Comparison of ENCODE assay signal across 11 cellular contexts in genomic region chr7:106282852-106283251, GRCh38. TPM values are rescaled to one million over a fixed set of nuclear protein-coding genes. Genes with fewer than 3 reads are reported as not detected.
DNase-seq lines count a peak whose midpoint lies in the region; ATAC-seq and TF ChIP-seq lines count a peak whose summit lies in the region.
"Had no signal": no experiment of that assay in that cellular context is flagged by ENCODE, and none has a peak within 500 bp of the region (broad histone marks: within the 10 kb centered on the region; RNA-seq: fewer than 3 reads in every experiment).

No MANE protein-coding gene starts in this region.

- peaks cover 48% of the 10 kb centered on the region for H3K36me3 Mint-ChIP-seq in activated naive CD4-positive, alpha-beta T cell treated with anti-CD3 and anti-CD28 coated beads, Interleukin-2, amount 50 U/mL, for 24 hours
- peaks cover 18% of the 10 kb centered on the region for H3K36me3 Mint-ChIP-seq in activated B cell treated with CpG ODN at 0.5 μM for 24 hours (ENCODE audit: low read depth)
- H3K36me3 Mint-ChIP-seq in glutamatergic neuron (ENCODE audit: unreplicated experiment) = no peaks in the 10 kb centered on the region

- H3K27me3 Mint-ChIP-seq in activated naive CD4-positive, alpha-beta T cell treated with anti-CD3 and anti-CD28 coated beads, Interleukin-2, amount 50 U/mL, for 24 hours = no peaks in the 10 kb centered on the region
- H3K27me3 Mint-ChIP-seq in activated B cell treated with CpG ODN at 0.5 μM for 24 hours (no peaks in the 10 kb centered on the region), glutamatergic neuron (ENCODE audit: unreplicated experiment) (peaks cover 11% of the 10 kb centered on the region)

- TF ChIP-seq EP300 in transverse colon (IDR thresholded peaks at IDR 0.05; ENCODE audit: low read depth) = no peak

- peaks cover 0 to 65% (median 38%) of the 10 kb centered on the region in 4 donors for H3K4me1 ChIP-seq in transverse colon
- H3K4me1 ChIP-seq: parathyroid adenoma had no signal

- peaks cover 28% of the 10 kb centered on the region for H3K4me1 Mint-ChIP-seq in activated naive CD4-positive, alpha-beta T cell treated with anti-CD3 and anti-CD28 coated beads, Interleukin-2, amount 50 U/mL, for 24 hours
- peaks cover 45% of the 10 kb centered on the region for H3K4me1 Mint-ChIP-seq in activated B cell treated with CpG ODN at 0.5 μM for 24 hours
- peaks cover 28% of the 10 kb centered on the region for H3K4me1 Mint-ChIP-seq in glutamatergic neuron (ENCODE audit: low read depth, unreplicated experiment)

- CTCF ChIA-PET in activated B cell treated with CpG ODN at 0.5 μM for 24 hours (lab: Charles Lee) = no interaction called here

- POLR2A ChIA-PET in activated B cell treated with CpG ODN at 0.5 μM for 24 hours (lab: Charles Lee) = no interaction called here

- intact Hi-C loops in activated B cell treated with CpG ODN at 0.5 μM for 24 hours (cut with micrococcal nuclease) = loop anchor here (10.0 kb wide), 4 partner anchors 582 to 1338 kb away; partner anchors contain the start of genes PIK3CG and PRKAR2B
- intact Hi-C loops in transverse colon (cut with DNase I; ENCODE audit: low total_unique reads) = no loop called here

- in situ Hi-C loops in transverse colon (cut with MboI; ENCODE audit: low pct_ligation_motif_present in 1 of 4, low pct_unique_long_range_greater_than_20kb in 1 of 4, low sequenced_read_pairs in 3 of 4) = no loop called here

- H3K9me3 ChIP-seq in transverse colon = no peaks in the 10 kb centered on the region

- H3K27me3 ChIP-seq in transverse colon = no peaks in the 10 kb centered on the region

- 36 to 56% methylated on average over 3 of the region's 3 CpGs for WGBS in transverse colon (ENCODE audit: low coverage in 1 of 2), 2 donors

- no peak for TF ChIP-seq POLR2A in transverse colon (IDR thresholded peaks at IDR 0.05)

- no peaks in the 10 kb centered on the region for H3K36me3 ChIP-seq in transverse colon

- ATAC-seq in activated B cell treated with CpG ODN at 0.5 μM for 24 hours (ENCODE audit: low read depth) = no peak

- peak overlapping the region in 2 of 4 donors; percentile 89 to 98 for H3K4me3 ChIP-seq in transverse colon

- H3K27ac Mint-ChIP-seq in activated naive CD4-positive, alpha-beta T cell treated with anti-CD3 and anti-CD28 coated beads, Interleukin-2, amount 50 U/mL, for 24 hours = peak overlapping the region; percentile 90
- H3K27ac Mint-ChIP-seq in activated B cell treated with CpG ODN at 0.5 μM for 24 hours (no peak overlapping the region), glutamatergic neuron (ENCODE audit: unreplicated experiment) (no peak overlapping the region)

- no peak for DNase-seq in activated naive CD4-positive, alpha-beta T cell treated with Interleukin-2 at 50 U/mL for 16 hours
- DNase-seq in activated B cell treated with CpG ODN at 0.5 μM for 24 hours (no peak), glutamatergic neuron (no peak), transverse colon (no peak), A172 (ENCODE audit: low spot score) (no peak), GM03348 (ENCODE audit: low spot score) (no peak)
- DNase-seq in activated CD8-positive, alpha-beta memory T cell treated with anti-CD3 and anti-CD28 coated beads, Interleukin-2, amount 50 U/mL, for 4 hours = no peak
- DNase-seq: activated CD4-positive, alpha-beta T cell treated with anti-CD3 and anti-CD28 coated beads, Interleukin-2, amount 50 U/mL, for 1 hour; NCI-H226 had no signal

- peak overlapping the region in 3 of 4 donors; percentile 97 to 99 (median 98) for H3K27ac ChIP-seq in transverse colon

- TF ChIP-seq CTCF in activated B cell treated with CpG ODN at 0.5 μM for 24 hours (IDR thresholded peaks at IDR 0.05) (no peak), glutamatergic neuron (IDR thresholded peaks at IDR 0.05; ENCODE audit: partially characterized antibody, unreplicated experiment) (no peak), transverse colon (IDR thresholded peaks at IDR 0.05) (no peak)

- no peaks in the 10 kb centered on the region for H3K9me3 Mint-ChIP-seq in activated naive CD4-positive, alpha-beta T cell treated with anti-CD3 and anti-CD28 coated beads, Interleukin-2, amount 50 U/mL, for 24 hours
- H3K9me3 Mint-ChIP-seq in activated B cell treated with CpG ODN at 0.5 μM for 24 hours = no peaks in the 10 kb centered on the region
- peaks cover 6% of the 10 kb centered on the region for H3K9me3 Mint-ChIP-seq in glutamatergic neuron (ENCODE audit: unreplicated experiment)

- H3K4me3 Mint-ChIP-seq in activated naive CD4-positive, alpha-beta T cell treated with anti-CD3 and anti-CD28 coated beads, Interleukin-2, amount 50 U/mL, for 24 hours = peak overlapping the region; percentile 96
- H3K4me3 Mint-ChIP-seq in activated B cell treated with CpG ODN at 0.5 μM for 24 hours (peak overlapping the region; percentile 89), glutamatergic neuron (ENCODE audit: unreplicated experiment) (peak overlapping the region; percentile 25)

RNA-seq across cellular contexts. Expression of gene NAMPT, which starts 1.9 kb away (rescaled TPM):
- total RNA-seq in activated B cell treated with CpG ODN at 0.5 μM for 24 hours (84.3 and 90.2 TPM in 2 replicates), glutamatergic neuron (ENCODE audit: unreplicated experiment) (48.4 TPM), transverse colon (100 to 1,000 TPM in 2 of 4 donors, 10 to 100 TPM in 2; 31.4 to 132 (median 105) TPM)
- total RNA-seq in A172 (2014; rRNA removed; shearing (Covaris generic)) = 54.9 and 68.3 TPM in 2 replicates

Comparison
In these comparisons a context has a peak if more than half of its experiments do, and no peak if none do; other contexts are left out.
1. H3K4me3 Mint-ChIP-seq: peak in every context shown above with its lines; median percentile 96 in activated naive CD4-positive, alpha-beta T cell treated with anti-CD3 and anti-CD28 coated beads, Interleukin-2, amount 50 U/mL, for 24 hours; 89 in activated B cell treated with CpG ODN at 0.5 μM for 24 hours; 25 in glutamatergic neuron.